Comparison of ENCODE assay signal across 14 cellular contexts in the genomic region with DNA sequence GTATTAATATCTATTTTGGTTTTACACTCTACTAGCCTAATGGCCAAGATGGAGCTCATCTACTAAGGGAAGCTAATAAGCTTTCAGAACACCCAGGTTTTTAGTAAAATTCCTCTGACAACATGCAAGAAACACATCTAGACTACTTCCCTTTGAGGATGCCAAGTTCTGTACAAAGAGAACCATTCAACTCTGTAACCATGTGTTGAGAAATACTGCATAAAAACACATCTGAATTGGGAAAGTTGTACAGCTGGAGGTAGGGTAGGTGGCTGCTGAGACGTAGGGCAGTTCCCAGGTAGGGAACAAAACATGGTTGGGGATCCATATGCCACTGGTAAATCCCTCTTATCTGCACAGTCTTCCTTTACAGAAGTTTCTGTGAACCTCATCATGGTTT.
DNase-seq lines count a peak whose midpoint lies in the region; ATAC-seq, FAIRE-seq and TF ChIP-seq lines count a peak whose summit lies in the region.
"Had no signal": no experiment of that assay in that cellular context is flagged by ENCODE, and none has a peak within 500 bp of the region (broad histone marks: within the 10 kb centered on the region; RNA-seq: fewer than 3 reads in every experiment).

No MANE protein-coding gene starts in this region.

- H4K8ac ChIP-seq in H9 (replicated peaks; ENCODE audit: insufficient read length, low read depth, low read length) = no peak overlapping the region

- H3K18ac ChIP-seq in H9 (ENCODE audit: insufficient read length, low read depth, low read length) = no peak overlapping the region

- FAIRE-seq in pancreas (lab: Jason Lieb, UNC) = no peak

- no peak overlapping the region for H3K4me2 ChIP-seq in H9 (ENCODE audit: insufficient read depth, insufficient read length, low read length)
- H3K4me2 ChIP-seq: BLaER1 had no signal

- no peaks in the 10 kb centered on the region for H3K79me1 ChIP-seq in H9 (ENCODE audit: insufficient read depth, low read depth, low read length, poor library complexity, severe bottlenecking)

- no peak overlapping the region for H4K5ac ChIP-seq in H9 (ENCODE audit: insufficient read length, low read depth, low read length)

- DNase-seq in GF-D8 (lab: John Stamatoyannopoulos, UW) (peak; percentile 28), MV-4-11 (lab: John Stamatoyannopoulos, UW) (peak; percentile 29), pancreas (no peak), H9 (no peak), H4 (ENCODE audit: low spot score) (no peak), dorsolateral prefrontal cortex (no peak)
- DNase-seq: KBM-7, NCI-H1930, NCI-H2171 treated with DMSO at 0.1 percent for 48 hours, NCI-H82, OCI-M1 had no signal

- no peak overlapping the region for H3K4ac ChIP-seq in H9 (ENCODE audit: low read depth, low read length)

- H3K4me3 ChIP-seq in pancreas (no peak overlapping the region), dorsolateral prefrontal cortex (no peak overlapping the region)
- H3K4me3 ChIP-seq: BLaER1, SK-N-MC had no signal

- H4K20me1 ChIP-seq in H9 (ENCODE audit: control insufficient read depth, insufficient read depth, insufficient read length) = no peaks in the 10 kb centered on the region
- H4K20me1 ChIP-seq: BLaER1 had no signal

- no peak overlapping the region for H4K91ac ChIP-seq in H9 (ENCODE audit: insufficient read length, low read depth, low read length)

- H3K56ac ChIP-seq in H9 (ENCODE audit: insufficient read length, low read depth, low read length) = no peak overlapping the region

- H3K4me1 Mint-ChIP-seq in H9 = peaks cover 3 to 4% of the 10 kb centered on the region in 2 experiments; a peak in 1 of 4 replicates

- H3K27ac ChIP-seq in pancreas (peak overlapping the region; percentile 37 to 77 (median 56)), H9 (ENCODE audit: insufficient read length, low read depth, low read length) (no peak overlapping the region), dorsolateral prefrontal cortex (no peak overlapping the region)
- H3K27ac ChIP-seq: BLaER1, SK-N-MC had no signal

- no peak overlapping the region for H3K9ac ChIP-seq in H9 (ENCODE audit: extremely low read depth, insufficient read length, low read length)
- H3K9ac ChIP-seq: BLaER1 had no signal

- no peak overlapping the region for H2BK15ac ChIP-seq in H9 (ENCODE audit: low read depth, low read length)

- no peak overlapping the region for H3T11ph ChIP-seq in H9 (ENCODE audit: low read length)

- no peak overlapping the region for H3K23ac ChIP-seq in H9 (ENCODE audit: insufficient read length, low read depth, low read length)

- peak; percentile 48 for ATAC-seq in esophagus mucosa
- ATAC-seq in pancreas = peak; percentile 49 to 81 (median 71)

- no peaks in the 10 kb centered on the region for H3K9me3 Mint-ChIP-seq in H9

- H2AFZ ChIP-seq in H9 (ENCODE audit: low read length) = no peak overlapping the region

- no peaks in the 10 kb centered on the region for H3K36me3 ChIP-seq in pancreas
- H3K36me3 ChIP-seq: BLaER1 had no signal

- H3K27me3 Mint-ChIP-seq in H9 (ENCODE audit: low read depth) = no peaks in the 10 kb centered on the region; the same call in 1 of the 2 replicates

- H2BK20ac ChIP-seq in H9 (ENCODE audit: low read depth, low read length, poor library complexity, severe bottlenecking) = no peak overlapping the region

- no peak overlapping the region for H3K4me3 Mint-ChIP-seq in H9

- no peaks in the 10 kb centered on the region for H3K36me3 Mint-ChIP-seq in H9 (ENCODE audit: insufficient read depth in 1 of 3, low read depth in 3 of 3)

- 30 to 37% methylated on average over 1 of the region's 1 CpG for WGBS in pancreas, 2 donors
- no CpG with 5 or more reads among the region's 1 CpG for WGBS in H9 (ENCODE audit: extremely low coverage, insufficient read length, low lambda C conversion rate)

- no peak overlapping the region for H2BK5ac ChIP-seq in H9 (ENCODE audit: insufficient read length, low read length)

- H2AK5ac ChIP-seq in H9 (ENCODE audit: insufficient read length, low read length) = no peak overlapping the region

- H3K4me1 ChIP-seq in pancreas = peaks cover 0 to 4% (median 3%) of the 10 kb centered on the region in 3 donors
- no peaks in the 10 kb centered on the region; the same call in 1 of the 2 replicates for H3K4me1 ChIP-seq in H9 (ENCODE audit: insufficient read depth, low read length)
- H3K4me1 ChIP-seq: BLaER1 had no signal

- no peaks in the 10 kb centered on the region for H3K27me3 ChIP-seq in pancreas
- H3K27me3 ChIP-seq in H9 (ENCODE audit: insufficient read depth, low read length) = no peaks in the 10 kb centered on the region
- H3K27me3 ChIP-seq in dorsolateral prefrontal cortex = no peaks in the 10 kb centered on the region
- H3K27me3 ChIP-seq: BLaER1 had no signal

- no peaks in the 10 kb centered on the region; the same call in 1 of the 2 replicates for H3K79me2 ChIP-seq in H9 (ENCODE audit: insufficient read depth, low read length)

- H2BK120ac ChIP-seq in H9 (ENCODE audit: low read depth, low read length, poor library complexity, severe bottlenecking) = no peak overlapping the region

- H3K14ac ChIP-seq in H9 (ENCODE audit: insufficient read depth, low read length) = no peak overlapping the region

- intact Hi-C loops in pancreas (cut with DNase I) = no loop called here
- intact Hi-C loops in dorsolateral prefrontal cortex (cut with DNase I) = loop anchor here in 1 of 2 donors (10.0 kb wide), 1 partner anchor 96 kb away; a partner anchor contains a TSS

- no peak overlapping the region for H3K27ac Mint-ChIP-seq in H9

- H2BK12ac ChIP-seq in H9 (ENCODE audit: insufficient read length, low read depth, low read length) = no peak overlapping the region

- TF ChIP-seq CTCF in pancreas (IDR thresholded peaks at IDR 0.05) (no peak), H9 (conservative IDR thresholded peaks at IDR 0.05) (no peak), dorsolateral prefrontal cortex (IDR thresholded peaks at IDR 0.05 in 54 of 56, conservative IDR thresholded peaks at IDR 0.05 in 2 of 56; ENCODE audit: low read depth in 1 of 56, partially characterized antibody in 56 of 56) (no peak)

- no peaks in the 10 kb centered on the region for H3K23me2 ChIP-seq in H9 (ENCODE audit: insufficient read length, low read depth, low read length, poor library complexity, severe bottlenecking)

- H3K9me3 ChIP-seq in pancreas (no peaks in the 10 kb centered on the region), H9 (ENCODE audit: control insufficient read depth, low read depth, low read length) (no peaks in the 10 kb centered on the region)

Comparison
In these comparisons a context has a peak if more than half of its experiments do, and no peak if none do; other contexts are left out.
1. DNase-seq: peak in GF-D8 (single experiment) and MV-4-11 (single experiment); none in pancreas (0 of 6), H9 (single experiment), H4 (single experiment) and dorsolateral prefrontal cortex (0 of 10).
2. H3K27ac ChIP-seq: peak in pancreas (4 of 4); none in H9 (single experiment) and dorsolateral prefrontal cortex (0 of 59).